In the genomic region with DNA sequence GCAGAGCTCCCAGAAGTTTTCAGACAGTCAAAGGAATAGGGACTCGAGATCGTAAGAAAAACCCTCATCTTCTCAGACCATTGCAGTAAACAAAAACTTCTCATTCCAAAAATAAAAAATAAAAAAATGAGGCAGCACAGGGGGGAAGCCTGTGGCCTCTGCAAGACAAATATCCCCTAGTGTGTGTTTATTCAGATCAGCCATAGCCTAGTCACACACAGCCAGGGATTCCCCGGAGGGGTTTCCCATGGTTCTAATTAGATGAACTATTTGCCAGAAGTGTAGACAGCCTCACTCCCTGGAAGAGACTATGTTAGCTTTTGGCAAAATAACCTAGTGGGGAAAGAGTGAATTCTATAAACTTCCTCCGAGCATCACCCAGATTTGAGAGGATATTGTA, we compare ENCODE assay signal across 14 cellular contexts.
DNase-seq lines count a peak whose midpoint lies in the region; ATAC-seq, FAIRE-seq and TF ChIP-seq lines count a peak whose summit lies in the region.
"Had no signal": no experiment of that assay in that cellular context is flagged by ENCODE, and none has a peak within 500 bp of the region (broad histone marks: within the 10 kb centered on the region; RNA-seq: fewer than 3 reads in every experiment).

No MANE protein-coding gene starts in this region.

- no TSS peak for BruUV-seq in GM12878 (replicated peaks; lab: Mats Ljungman, UMichigan)

- POLR2A ChIA-PET in activated CD4-positive, alpha-beta T cell treated with anti-CD3 and anti-CD28 coated beads for 36 hours (lab: Charles Lee) = interaction anchor here (0.6 kb wide), 1 partner anchor 96 kb away, joined by 3 read pairs; no protein-coding TSS in a partner anchor
- POLR2A ChIA-PET in GM12878 (lab: Charles Lee) = interaction anchor here (0.6 to 2.7 kb wide), 10 partner anchors 11 to 181 kb away, joined by 3 to 8 read pairs (median 4); a partner anchor contains a TSS

- WGBS in GM12878 (ENCODE audit: insufficient coverage, insufficient replicate concordance, low lambda C conversion rate, missing lambda C conversion rate) = 15% methylated on average over 4 of the region's 4 CpGs

- no peaks in the 10 kb centered on the region for H4K20me1 ChIP-seq in GM12878 (ENCODE audit: control insufficient read depth, insufficient read depth)

- CTCF ChIA-PET in activated CD4-positive, alpha-beta T cell treated with anti-CD3 and anti-CD28 coated beads for 36 hours (lab: Charles Lee) = interaction anchor here (0.9 to 1.5 kb wide), 4 partner anchors 10 to 41 kb away, joined by 3 to 5 read pairs (median 4); no protein-coding TSS in a partner anchor
- CTCF ChIA-PET in GM12878 (lab: Yijun Ruan, JAX) = interaction anchor here (0.6 to 1.7 kb wide), 5 partner anchors 9 to 184 kb away, joined by 3 to 6 read pairs (median 3); no protein-coding TSS in a partner anchor

- no peak overlapping the region for H3K27ac Mint-ChIP-seq in activated CD4-positive, alpha-beta T cell treated with anti-CD3 and anti-CD28 coated beads for 36 hours
- H3K27ac Mint-ChIP-seq: activated naive CD4-positive, alpha-beta T cell treated with anti-CD3 and anti-CD28 coated beads, Interleukin-2, amount 50 U/mL, for 24 hours; dendritic cell treated with granulocyte-macrophage colony-stimulating factor and Interleukin-4, amounts not matched to agents 40 ng/mL and 50 ng/mL, for 4 days had no signal

- in situ Hi-C loops in GM12878 (cut with MboI) = no loop called here

- H3K27me3 ChIP-seq in GM12878 (replicated peaks in 1 of 2; ENCODE audit: control insufficient read depth in 2 of 2, insufficient read depth in 2 of 2, low read length in 1 of 2) (no peaks in the 10 kb centered on the region), dorsolateral prefrontal cortex (no peaks in the 10 kb centered on the region)

- H3K4me3 Mint-ChIP-seq in activated CD4-positive, alpha-beta T cell treated with anti-CD3 and anti-CD28 coated beads for 36 hours = no peak overlapping the region
- H3K4me3 Mint-ChIP-seq: activated naive CD4-positive, alpha-beta T cell treated with anti-CD3 and anti-CD28 coated beads, Interleukin-2, amount 50 U/mL, for 24 hours; dendritic cell treated with granulocyte-macrophage colony-stimulating factor and Interleukin-4, amounts not matched to agents 40 ng/mL and 50 ng/mL, for 4 days had no signal

- TF ChIP-seq CTCF in GM12878 (IDR thresholded peaks at IDR 0.05 in 2 of 3, conservative IDR thresholded peaks at IDR 0.05 in 1 of 3; ENCODE audit: control insufficient read depth in 2 of 3, extremely low read depth in 1 of 3, insufficient read depth in 1 of 3, low read depth in 3 of 3, low read length in 3 of 3) = no peak
- TF ChIP-seq CTCF in dorsolateral prefrontal cortex (IDR thresholded peaks at IDR 0.05 in 54 of 56, conservative IDR thresholded peaks at IDR 0.05 in 2 of 56; ENCODE audit: low read depth in 1 of 56, partially characterized antibody in 56 of 56) = no peak

- no peaks in the 10 kb centered on the region for H3K9me3 ChIP-seq in GM12878 (replicated peaks; ENCODE audit: control insufficient read depth, insufficient read depth, low read length)

- H3K9me3 Mint-ChIP-seq in activated CD4-positive, alpha-beta T cell treated with anti-CD3 and anti-CD28 coated beads for 36 hours (ENCODE audit: low read depth) = no peaks in the 10 kb centered on the region
- H3K9me3 Mint-ChIP-seq: activated naive CD4-positive, alpha-beta T cell treated with anti-CD3 and anti-CD28 coated beads, Interleukin-2, amount 50 U/mL, for 24 hours; dendritic cell treated with granulocyte-macrophage colony-stimulating factor and Interleukin-4, amounts not matched to agents 40 ng/mL and 50 ng/mL, for 4 days had no signal

- peak overlapping the region; percentile 34 for H3K4me2 ChIP-seq in GM12878 (ENCODE audit: control insufficient read depth, insufficient read depth)

- DNase-seq in activated CD4-positive, alpha-beta T cell treated with anti-CD3 and anti-CD28 coated beads for 36 hours = peak; percentile 63
- no peak for DNase-seq in activated CD4-positive, alpha-beta T cell treated with anti-CD3 and anti-CD28 coated beads, Interleukin-2, amount 50 U/mL, for 4 hours
- DNase-seq in GM12878 (ENCODE audit: low read depth, low spot score) = peak; percentile 59
- DNase-seq in SW480 (ENCODE audit: low spot score) = no peak
- DNase-seq in NCI-H187 (lab: John Stamatoyannopoulos, UW) = no peak
- no peak for DNase-seq in dorsolateral prefrontal cortex
- DNase-seq: DMS153, head of caudate nucleus, NCI-H1105 had no signal

- H3K27ac ChIP-seq in GM12878 (ENCODE audit: control insufficient read depth, insufficient read depth) = no peak overlapping the region
- no peak overlapping the region for H3K27ac ChIP-seq in dorsolateral prefrontal cortex

- H3K4me1 ChIP-seq in GM12878 (ENCODE audit: control insufficient read depth, insufficient read depth, low read length) = peaks cover 46% of the 10 kb centered on the region

- FAIRE-seq in GM12878 (lab: Jason Lieb, UNC) = no peak

- no peak for TF ChIP-seq POLR2A in GM12878 (IDR thresholded peaks at IDR 0.05; ENCODE audit: low read depth, low read length)

- ATAC-seq in activated CD4-positive, alpha-beta T cell treated with anti-CD3 and anti-CD28 coated beads for 36 hours = peak; percentile 40
- ATAC-seq in GM19397 (IDR thresholded peaks at IDR 0.05; ENCODE audit: unreplicated experiment) (peak; percentile 56), HG03066 (IDR thresholded peaks at IDR 0.05; ENCODE audit: low read depth, unreplicated experiment) (peak; percentile 34), GM12878 (peak; percentile 89)

- RAD21 ChIA-PET in GM12878 (lab: Charles Lee; ENCODE audit: unreplicated experiment) = interaction anchor here (0.9 to 7.1 kb wide), 7 partner anchors 10 to 240 kb away, joined by 3 to 56 read pairs (median 12); no protein-coding TSS in a partner anchor

- H3K4me3 ChIP-seq in GM12878 = no peak overlapping the region
- no peak overlapping the region for H3K4me3 ChIP-seq in dorsolateral prefrontal cortex
- H3K4me3 ChIP-seq: lung had no signal

- SMC1A ChIA-PET in GM12878 (lab: Charles Lee; ENCODE audit: uncharacterized antibody, unreplicated experiment) = interaction anchor here (0.9 to 7.4 kb wide), 16 partner anchors 9 to 215 kb away, joined by 3 to 93 read pairs (median 4); a partner anchor contains a TSS

- no peaks in the 10 kb centered on the region for H3K36me3 ChIP-seq in GM12878 (ENCODE audit: control insufficient read depth in 2 of 2, insufficient read depth in 2 of 2, low read length in 1 of 2)

- peaks cover 75% of the 10 kb centered on the region for H3K4me1 Mint-ChIP-seq in activated CD4-positive, alpha-beta T cell treated with anti-CD3 and anti-CD28 coated beads for 36 hours

- TF ChIP-seq RAD21 in GM12878 (IDR thresholded peaks at IDR 0.05; ENCODE audit: insufficient read depth, low read depth, low read length) = no peak

- peaks cover 3% of the 10 kb centered on the region for H3K36me3 Mint-ChIP-seq in activated CD4-positive, alpha-beta T cell treated with anti-CD3 and anti-CD28 coated beads for 36 hours (ENCODE audit: low read depth)
- H3K36me3 Mint-ChIP-seq: activated naive CD4-positive, alpha-beta T cell treated with anti-CD3 and anti-CD28 coated beads, Interleukin-2, amount 50 U/mL, for 24 hours had no signal

- no peak overlapping the region for H2AFZ ChIP-seq in GM12878 (ENCODE audit: control insufficient read depth, low read depth, low read length)

- H3K27me3 Mint-ChIP-seq in activated CD4-positive, alpha-beta T cell treated with anti-CD3 and anti-CD28 coated beads for 36 hours = peaks cover 2% of the 10 kb centered on the region
- H3K27me3 Mint-ChIP-seq: activated naive CD4-positive, alpha-beta T cell treated with anti-CD3 and anti-CD28 coated beads, Interleukin-2, amount 50 U/mL, for 24 hours had no signal

- intact Hi-C loops in activated CD4-positive, alpha-beta T cell treated with anti-CD3 and anti-CD28 coated beads for 36 hours (cut with DNase I, micrococcal nuclease) = loop anchor here (5.0 kb wide), 4 partner anchors 44 to 166 kb away; a partner anchor contains a TSS
- intact Hi-C loops in GM12878 (cut with micrococcal nuclease; ENCODE audit: unreplicated experiment) (loop anchor here (5.0 kb wide), 1 partner anchor 121 kb away; a partner anchor contains a TSS), dorsolateral prefrontal cortex (cut with DNase I) (no loop called here)

- no peaks in the 10 kb centered on the region for H3K79me2 ChIP-seq in GM12878 (ENCODE audit: control insufficient read depth, insufficient read depth, low read length)

- peak; percentile 41 to 44; a peak in 2 of 4 replicates for TF ChIP-seq EP300 in GM12878 (IDR thresholded peaks at IDR 0.05; ENCODE audit: borderline replicate concordance in 1 of 2, control insufficient read depth in 1 of 2, low read depth in 2 of 2, low read length in 2 of 2)

- H3K9ac ChIP-seq in GM12878 (ENCODE audit: control insufficient read depth, insufficient read depth, low read length) = no peak overlapping the region

TF ChIP-seq in GM12878, 131 proteins besides CTCF, POLR2A, EP300 and RAD21 (continues in another document):
- TF ChIP-seq TCF12 (IDR thresholded peaks at IDR 0.05; ENCODE audit: low read depth, low read length) (no peak), ZZZ3 (IDR thresholded peaks at IDR 0.05; ENCODE audit: control insufficient read depth, insufficient read length, low read depth) (no peak), MEF2B (IDR thresholded peaks at IDR 0.05; ENCODE audit: partially characterized antibody, poor library complexity, severe bottlenecking) (peak; percentile 38), EGR1 (IDR thresholded peaks at IDR 0.05; ENCODE audit: borderline replicate concordance in 1 of 2, low read depth in 2 of 2, low read length in 2 of 2) (no peak), YBX1 (IDR thresholded peaks at IDR 0.05) (no peak), PAX5 (IDR thresholded peaks at IDR 0.05; ENCODE audit: borderline replicate concordance, low read depth, low read length) (no peak; the same call in 1 of the 2 replicates), MTA2 (IDR thresholded peaks at IDR 0.05; ENCODE audit: low read depth) (peak; percentile 58; the same call in 1 of the 2 replicates), NFIC (IDR thresholded peaks at IDR 0.05; ENCODE audit: low read depth, low read length) (peak; percentile 92), POLR2AphosphoS5 (IDR thresholded peaks at IDR 0.05; ENCODE audit: low read length) (no peak), RUNX3 (IDR thresholded peaks at IDR 0.05; ENCODE audit: low read length) (peak; percentile 75), HDGF (IDR thresholded peaks at IDR 0.05) (no peak), DPF2 (IDR thresholded peaks at IDR 0.05) (0 out of 2 replicates have a peak, but pooled peaks have one; percentile 42), GABPA (IDR thresholded peaks at IDR 0.05; ENCODE audit: low read depth) (0 out of 2 replicates have a peak, but pooled peaks have one; percentile 39), ATF7 (IDR thresholded peaks at IDR 0.05; ENCODE audit: low read depth) (peak; percentile 47), BHLHE40 (IDR thresholded peaks at IDR 0.05; ENCODE audit: borderline replicate concordance in 1 of 2, low read depth in 2 of 2, low read length in 1 of 2) (peak in 1 of 2 experiments; percentile 18; a peak in 1 of 4 replicates), KDM1A (IDR thresholded peaks at IDR 0.05; ENCODE audit: borderline replicate concordance) (no peak), RCOR1 (conservative IDR thresholded peaks at IDR 0.05; ENCODE audit: low read depth, low read length) (no peak)

Comparison
In these comparisons a context has a peak if more than half of its experiments do, and no peak if none do; other contexts are left out.
1. DNase-seq: peak in activated CD4-positive, alpha-beta T cell treated with anti-CD3 and anti-CD28 coated beads for 36 hours (single experiment) and GM12878 (single experiment); none in activated CD4-positive, alpha-beta T cell treated with anti-CD3 and anti-CD28 coated beads, Interleukin-2, amount 50 U/mL, for 4 hours (0 of 2), SW480 (single experiment), NCI-H187 (0 of 2) and dorsolateral prefrontal cortex (0 of 10).
2. ATAC-seq: peak in every context shown above with its lines; median percentile 89 in GM12878; 56 in GM19397; 40 in activated CD4-positive, alpha-beta T cell treated with anti-CD3 and anti-CD28 coated beads for 36 hours; 34 in HG03066.
3. intact Hi-C loops: an anchor here in activated CD4-positive, alpha-beta T cell treated with anti-CD3 and anti-CD28 coated beads for 36 hours (5.0 kb wide) and GM12878 (5.0 kb wide); none called in dorsolateral prefrontal cortex.